ENCODE assay signal across 23 cellular contexts in genomic region chr3:28682126-28682525, GRCh38.
"Had no signal": no experiment of that assay in that cellular context is flagged by ENCODE, and none has a peak within 500 bp of the region (broad histone marks: within the 10 kb centered on the region; RNA-seq: fewer than 3 reads in every experiment).

No MANE protein-coding gene starts in this region.

- H3K4me1 ChIP-seq: left ventricle myocardium inferior, neural progenitor cell, parathyroid adenoma, right atrium auricular region, spleen, upper lobe of right lung had no signal

- H3K27me3 ChIP-seq: neural progenitor cell, neutrophil, right atrium auricular region, spleen, suprapubic skin, tibial artery, upper lobe of right lung had no signal

- H3K9me3 ChIP-seq: left ventricle myocardium inferior, neutrophil, right atrium auricular region, spleen, suprapubic skin, thoracic aorta, tibial artery, upper lobe of right lung had no signal

- H3K4me3 ChIP-seq: left ventricle myocardium inferior, lung, neural progenitor cell, right atrium auricular region, spleen, suprapubic skin, thoracic aorta, tibial artery, upper lobe of right lung had no signal

- ATAC-seq: natural killer cell; sciatic nerve; stimulated activated effector memory CD8-positive, alpha-beta T cell treated with anti-CD3 and anti-CD28 coated beads, Interleukin-12 subunit alpha, Interleukin-12 subunit beta, amount 100 ng/mL, for 72 hours; upper lobe of right lung had no signal

- H3K36me3 ChIP-seq: left ventricle myocardium inferior, neural progenitor cell, neutrophil, right atrium auricular region, spleen, suprapubic skin, thoracic aorta, tibial artery, upper lobe of right lung had no signal

- H3K27ac ChIP-seq: left ventricle myocardium inferior, neural progenitor cell, neutrophil, parathyroid adenoma, right atrium auricular region, spleen, suprapubic skin, thoracic aorta, tibial artery, upper lobe of right lung had no signal

- DNase-seq: islet precursor cell; left ventricle myocardium inferior; mesendoderm; naive B cell; natural killer cell; nephron progenitor cell; occipital lobe; small intestine; spleen; stimulated activated CD4-positive, alpha-beta T cell treated with anti-CD3 and anti-CD28 coated beads, Interleukin-4, amount 100 ng/mL, for 24 hours; stimulated activated naive CD4-positive, alpha-beta T cell; tibial artery; trophoblast cell; upper lobe of right lung had no signal
